Comparison of ENCODE assay signal across 11 cellular contexts in genomic region chr6:53112404-53112803, GRCh38. TPM values are rescaled to one million over a fixed set of nuclear protein-coding genes. Genes with fewer than 3 reads are reported as not detected.
DNase-seq lines count a peak whose midpoint lies in the region; TF ChIP-seq lines count a peak whose summit lies in the region.
"Had no signal": no experiment of that assay in that cellular context is flagged by ENCODE, and none has a peak within 500 bp of the region (broad histone marks: within the 10 kb centered on the region; RNA-seq: fewer than 3 reads in every experiment).

No MANE protein-coding gene starts in this region.

- H3K27me3 ChIP-seq in thyroid gland (no peaks in the 10 kb centered on the region), HAP-1 (ENCODE audit: low read depth) (no peaks in the 10 kb centered on the region)
- H3K27me3 ChIP-seq: ovary had no signal

- CTCF ChIA-PET in activated CD4-positive, alpha-beta T cell treated with anti-CD3 and anti-CD28 coated beads, Interleukin-2, amount 10 ng/mL, durations not matched to agents 7 days and 5 days (lab: Charles Lee) = interaction anchor here (0.7 kb wide), 1 partner anchor 103 kb away, joined by 3 read pairs; no protein-coding TSS in a partner anchor

- TF ChIP-seq POLR2A in thyroid gland (IDR thresholded peaks at IDR 0.05) = no peak

- H3K4me1 ChIP-seq in thyroid gland = peaks cover 7 to 15% of the 10 kb centered on the region in 2 donors
- H3K4me1 ChIP-seq in HAP-1 = no peaks in the 10 kb centered on the region; the same call in 1 of the 2 replicates

- H3K9me3 Mint-ChIP-seq in activated CD4-positive, alpha-beta T cell treated with anti-CD3 and anti-CD28 coated beads, Interleukin-2, amount 10 ng/mL, durations not matched to agents 7 days and 5 days = no peaks in the 10 kb centered on the region

- in situ Hi-C loops in HAP-1 (cut with MboI; ENCODE audit: low sequenced_read_pairs) = no loop called here

- peak; percentile 21 for DNase-seq in activated CD4-positive, alpha-beta T cell treated with anti-CD3 and anti-CD28 coated beads, Interleukin-2, amount 10 ng/mL, durations not matched to agents 7 days and 5 days
- DNase-seq in activated CD4-positive, alpha-beta T cell treated with anti-CD3 and anti-CD28 coated beads for 4 hours = no peak
- DNase-seq in NCI-H526 treated with DMSO at 0.1 percent for 48 hours (lab: John Stamatoyannopoulos, UW) (peak; percentile 75), epithelial cell of prostate (ENCODE audit: low read depth, low spot score) (peak; percentile 73), thyroid gland (peak; percentile 51 to 55), HAP-1 (ENCODE audit: low spot score in 2 of 2) (no peak), T-helper 1 cell (no peak)
- no peak for DNase-seq in activated T-cell treated with anti-CD3 and anti-CD28 coated beads, Interleukin-2, amount 50 U/mL, for 48 hours
- DNase-seq: left ventricle myocardium superior, ovary had no signal

- peaks cover 2% of the 10 kb centered on the region for H3K27me3 Mint-ChIP-seq in activated CD4-positive, alpha-beta T cell treated with anti-CD3 and anti-CD28 coated beads, Interleukin-2, amount 10 ng/mL, durations not matched to agents 7 days and 5 days

- H3K4me3 Mint-ChIP-seq in activated CD4-positive, alpha-beta T cell treated with anti-CD3 and anti-CD28 coated beads, Interleukin-2, amount 10 ng/mL, durations not matched to agents 7 days and 5 days = no peak overlapping the region

- H3K36me3 ChIP-seq in thyroid gland (no peaks in the 10 kb centered on the region), HAP-1 (replicated peaks) (no peaks in the 10 kb centered on the region)
- H3K36me3 ChIP-seq: ovary, thoracic aorta had no signal

- H3K36me3 Mint-ChIP-seq in activated CD4-positive, alpha-beta T cell treated with anti-CD3 and anti-CD28 coated beads, Interleukin-2, amount 10 ng/mL, durations not matched to agents 7 days and 5 days (ENCODE audit: low read depth) = no peaks in the 10 kb centered on the region

- POLR2A ChIA-PET in activated CD4-positive, alpha-beta T cell treated with anti-CD3 and anti-CD28 coated beads, Interleukin-2, amount 10 ng/mL, durations not matched to agents 7 days and 5 days (lab: Charles Lee) = interaction anchor here (0.6 kb wide), 1 partner anchor 789 kb away, joined by 3 read pairs; no protein-coding TSS in a partner anchor

- peak overlapping the region; percentile 84 for H3K27ac Mint-ChIP-seq in activated CD4-positive, alpha-beta T cell treated with anti-CD3 and anti-CD28 coated beads, Interleukin-2, amount 10 ng/mL, durations not matched to agents 7 days and 5 days

- H3K27ac ChIP-seq in epithelial cell of prostate = peak overlapping the region; percentile 69
- H3K27ac ChIP-seq in thyroid gland = peak overlapping the region in 1 of 3 donors; percentile 29
- H3K27ac ChIP-seq: ovary, thoracic aorta had no signal

- peaks cover 21% of the 10 kb centered on the region for H3K4me1 Mint-ChIP-seq in activated CD4-positive, alpha-beta T cell treated with anti-CD3 and anti-CD28 coated beads, Interleukin-2, amount 10 ng/mL, durations not matched to agents 7 days and 5 days

- TF ChIP-seq CTCF in thyroid gland (IDR thresholded peaks at IDR 0.05) = no peak

- H3K4me3 ChIP-seq in thyroid gland (replicated peaks in 1 of 3) = no peak overlapping the region
- H3K4me3 ChIP-seq in HAP-1 = no peak overlapping the region
- H3K4me3 ChIP-seq: ovary, thoracic aorta had no signal

- no peaks in the 10 kb centered on the region for H3K9me3 ChIP-seq in thyroid gland
- no peaks in the 10 kb centered on the region for H3K9me3 ChIP-seq in HAP-1
- H3K9me3 ChIP-seq: ovary, thoracic aorta had no signal

- intact Hi-C loops in thyroid gland (cut with DNase I) = no loop called here

RNA-seq across cellular contexts. Expression of gene GCM1, which starts 36.2 kb away (rescaled TPM):
- total RNA-seq in activated CD4-positive, alpha-beta T cell treated with anti-CD3 and anti-CD28 coated beads, Interleukin-2, amount 10 ng/mL, durations not matched to agents 7 days and 5 days = not detected
- total RNA-seq in thyroid gland = not detected
- total RNA-seq: left ventricle myocardium superior, ovary, thoracic aorta had no signal

RNA-seq across cellular contexts. Expression of gene FBXO9, which starts 47.2 kb away (rescaled TPM):
- 10 to 100 TPM; 72.9 to 88.1 TPM for total RNA-seq in activated CD4-positive, alpha-beta T cell treated with anti-CD3 and anti-CD28 coated beads, Interleukin-2, amount 10 ng/mL, durations not matched to agents 7 days and 5 days
- 10 to 100 TPM; 62.1 to 77.4 (median 76.4) TPM for total RNA-seq in thyroid gland

RNA-seq across cellular contexts. Expression of gene CILK1, which starts 50.8 kb away (rescaled TPM):
- total RNA-seq in activated CD4-positive, alpha-beta T cell treated with anti-CD3 and anti-CD28 coated beads, Interleukin-2, amount 10 ng/mL, durations not matched to agents 7 days and 5 days = 1 to 10 TPM; 6.8 to 8.4 TPM
- 10 to 100 TPM; 10.5 to 17.4 (median 13.5) TPM for total RNA-seq in thyroid gland

Comparison
In these comparisons a context has a peak if more than half of its experiments do, and no peak if none do; other contexts are left out.
1. DNase-seq: peak in activated CD4-positive, alpha-beta T cell treated with anti-CD3 and anti-CD28 coated beads, Interleukin-2, amount 10 ng/mL, durations not matched to agents 7 days and 5 days (single experiment), NCI-H526 treated with DMSO at 0.1 percent for 48 hours (single experiment), epithelial cell of prostate (single experiment) and thyroid gland (2 of 2); none in activated CD4-positive, alpha-beta T cell treated with anti-CD3 and anti-CD28 coated beads for 4 hours (0 of 2), HAP-1 (0 of 2), T-helper 1 cell (0 of 5) and activated T-cell treated with anti-CD3 and anti-CD28 coated beads, Interleukin-2, amount 50 U/mL, for 48 hours (0 of 2).